In genomic region chr22:38165929-38166593, GRCh38 we compare ENCODE assay signal across 25 cellular contexts. TPM values are rescaled to one million over a fixed set of nuclear protein-coding genes. Genes with fewer than 3 reads are reported as not detected.
DNase-seq lines count a peak whose midpoint lies in the region; ATAC-seq, FAIRE-seq and TF ChIP-seq lines count a peak whose summit lies in the region.
"Had no signal": no experiment of that assay in that cellular context is flagged by ENCODE, and none has a peak within 500 bp of the region (broad histone marks: within the 10 kb centered on the region; RNA-seq: fewer than 3 reads in every experiment).

No MANE protein-coding gene starts in this region.

- ATAC-seq in GM12878: no peak
- ATAC-seq in gastrocnemius medialis: no peak
- no peak for ATAC-seq in GM21390 (IDR thresholded peaks at IDR 0.05; ENCODE audit: unreplicated experiment)
- ATAC-seq: SK-N-SH treated with all-trans-retinoic acid at 6 μM for 48 hours, T-helper 17 cell had no signal

- H3K4me1 ChIP-seq in right atrium auricular region: peaks cover 0 to 48% of the 10 kb centered on the region in 2 donors
- H3K4me1 ChIP-seq in GM12878 (ENCODE audit: control insufficient read depth, insufficient read depth, low read length): peaks cover 20% of the 10 kb centered on the region
- H3K4me1 ChIP-seq in kidney (ENCODE audit: control insufficient read depth in 1 of 2, insufficient read depth in 1 of 2, low read depth in 1 of 2, low read length in 2 of 2): peaks cover 0 to 10% of the 10 kb centered on the region in 2 donors
- H3K4me1 ChIP-seq in gastrocnemius medialis: peaks cover 25 to 34% of the 10 kb centered on the region in 2 donors
- no peaks in the 10 kb centered on the region for H3K4me1 ChIP-seq in colonic mucosa
- H3K4me1 ChIP-seq: neural progenitor cell had no signal

- no peak overlapping the region for H3K4me2 ChIP-seq in GM12878 (ENCODE audit: control insufficient read depth, insufficient read depth)
- H3K4me2 ChIP-seq: neural progenitor cell had no signal

- intact Hi-C loops in cardiac septum (cut with DNase I): no loop called here
- intact Hi-C loops in GM12878 (cut with micrococcal nuclease; ENCODE audit: unreplicated experiment): no loop called here
- intact Hi-C loops in kidney (cut with DNase I): no loop called here
- intact Hi-C loops in gastrocnemius medialis (cut with DNase I; ENCODE audit: low total_unique reads): loop anchor here (2.0 kb wide), 1 partner anchor 97 kb away; no protein-coding TSS in a partner anchor
- intact Hi-C loops in colonic mucosa (cut with DNase I): no loop called here

- no peak overlapping the region for H3K27ac ChIP-seq in right atrium auricular region
- no peak overlapping the region for H3K27ac ChIP-seq in GM12878 (ENCODE audit: control insufficient read depth, insufficient read depth)
- no peak overlapping the region for H3K27ac ChIP-seq in kidney (ENCODE audit: low read depth in 2 of 2, low read length in 2 of 2)
- H3K27ac ChIP-seq in gastrocnemius medialis: peak overlapping the region; percentile 52 to 97 (median 92)
- no peak overlapping the region for H3K27ac ChIP-seq in colonic mucosa
- H3K27ac ChIP-seq: left ventricle myocardium inferior, neural progenitor cell, transverse colon had no signal

- H3K27me3 ChIP-seq in right atrium auricular region: no peaks in the 10 kb centered on the region
- no peaks in the 10 kb centered on the region for H3K27me3 ChIP-seq in GM12878 (replicated peaks in 1 of 2; ENCODE audit: control insufficient read depth in 2 of 2, insufficient read depth in 2 of 2, low read length in 1 of 2)
- H3K27me3 ChIP-seq in gastrocnemius medialis: no peaks in the 10 kb centered on the region
- no peaks in the 10 kb centered on the region for H3K27me3 ChIP-seq in colonic mucosa
- H3K27me3 ChIP-seq: neural progenitor cell, transverse colon had no signal

- TF ChIP-seq EP300 in GM12878 (IDR thresholded peaks at IDR 0.05; ENCODE audit: borderline replicate concordance in 1 of 2, control insufficient read depth in 1 of 2, low read depth in 2 of 2, low read length in 2 of 2): no peak

- POLR2A ChIA-PET in GM12878 (lab: Charles Lee): no interaction called here

- peaks cover 13% of the 10 kb centered on the region for H3K36me3 Mint-ChIP-seq in endothelial cell (ENCODE audit: low read depth, unreplicated experiment)

- in situ Hi-C loops in GM12878 (cut with MboI): no loop called here
- in situ Hi-C loops in gastrocnemius medialis (cut with MboI; ENCODE audit: low sequenced_read_pairs in 4 of 4): loop anchor here in 1 of 4 donors (10.0 kb wide), 1 partner anchor 51 kb away; the partner anchor contains the start of gene BAIAP2L2

- CTCF ChIA-PET in GM12878 (lab: Yijun Ruan, JAX): interaction anchor here (1.4 kb wide), 1 partner anchor 10 kb away, joined by 4 read pairs; no protein-coding TSS in a partner anchor

- SMC1A ChIA-PET in GM12878 (lab: Charles Lee; ENCODE audit: uncharacterized antibody, unreplicated experiment): interaction anchor here (0.6 to 1.6 kb wide), 3 partner anchors 11 to 212 kb away, joined by 3 to 4 read pairs (median 3); no protein-coding TSS in a partner anchor

- H3K9me3 ChIP-seq in right atrium auricular region (no peaks in the 10 kb centered on the region), GM12878 (replicated peaks; ENCODE audit: control insufficient read depth, insufficient read depth, low read length) (peaks cover 2% of the 10 kb centered on the region; the same call in 1 of the 3 replicates), kidney (ENCODE audit: control insufficient read depth in 1 of 2, low read length in 2 of 2) (no peaks in the 10 kb centered on the region), gastrocnemius medialis (no peaks in the 10 kb centered on the region), colonic mucosa (no peaks in the 10 kb centered on the region)
- H3K9me3 ChIP-seq: left ventricle myocardium inferior, transverse colon had no signal

- peaks cover 12% of the 10 kb centered on the region for H3K27me3 Mint-ChIP-seq in endothelial cell (ENCODE audit: unreplicated experiment)
- H3K27me3 Mint-ChIP-seq: activated CD4-positive, alpha-beta memory T cell treated with anti-CD3 and anti-CD28 coated beads, Interleukin-2, amount 10 ng/mL, durations not matched to agents 7 days and 5 days; activated naive CD8-positive, alpha-beta T cell; CD4-positive, alpha-beta memory T cell; IgD-negative memory B cell; T-helper 17 cell had no signal

- no TSS peak for BruUV-seq in GM12878 (replicated peaks; lab: Mats Ljungman, UMichigan)

- H3K4me3 ChIP-seq in right atrium auricular region: no peak overlapping the region
- H3K4me3 ChIP-seq in GM12878: no peak overlapping the region
- H3K4me3 ChIP-seq in kidney (ENCODE audit: low read length in 2 of 2): no peak overlapping the region
- H3K4me3 ChIP-seq in gastrocnemius medialis: no peak overlapping the region
- no peak overlapping the region for H3K4me3 ChIP-seq in colonic mucosa
- H3K4me3 ChIP-seq: left ventricle myocardium inferior, neural progenitor cell, transverse colon had no signal

- H3K79me2 ChIP-seq in GM12878 (ENCODE audit: control insufficient read depth, insufficient read depth, low read length): no peaks in the 10 kb centered on the region; the same call in 1 of the 2 replicates

- H3K9ac ChIP-seq in GM12878 (ENCODE audit: control insufficient read depth, insufficient read depth, low read length) (no peak overlapping the region), kidney (ENCODE audit: low read length in 2 of 2) (no peak overlapping the region), colonic mucosa (ENCODE audit: low read depth in 2 of 2, low read length in 2 of 2) (no peak overlapping the region)
- H3K9ac ChIP-seq: neural progenitor cell had no signal

- H3K27ac Mint-ChIP-seq in endothelial cell (ENCODE audit: unreplicated experiment): no peak overlapping the region
- H3K27ac Mint-ChIP-seq: activated CD4-positive, alpha-beta memory T cell treated with anti-CD3 and anti-CD28 coated beads, Interleukin-2, amount 10 ng/mL, durations not matched to agents 7 days and 5 days; activated naive CD8-positive, alpha-beta T cell; IgD-negative memory B cell; neural progenitor cell; T-helper 17 cell had no signal

- H2AFZ ChIP-seq in GM12878 (ENCODE audit: control insufficient read depth, low read depth, low read length): no peak overlapping the region
- H2AFZ ChIP-seq: neural progenitor cell had no signal

- H3K4me3 Mint-ChIP-seq in endothelial cell (ENCODE audit: unreplicated experiment): no peak overlapping the region
- H3K4me3 Mint-ChIP-seq: activated CD4-positive, alpha-beta memory T cell treated with anti-CD3 and anti-CD28 coated beads, Interleukin-2, amount 10 ng/mL, durations not matched to agents 7 days and 5 days; activated naive CD8-positive, alpha-beta T cell; CD4-positive, alpha-beta memory T cell; IgD-negative memory B cell; neural progenitor cell; T-helper 17 cell had no signal

- H3K36me3 ChIP-seq in right atrium auricular region (no peaks in the 10 kb centered on the region), GM12878 (ENCODE audit: control insufficient read depth in 2 of 2, insufficient read depth in 2 of 2, low read length in 1 of 2) (peaks cover 4 to 7% of the 10 kb centered on the region in 2 experiments; a peak in 3 of 4 replicates), kidney (ENCODE audit: control insufficient read depth in 1 of 2, insufficient read depth in 2 of 2, low read length in 2 of 2) (peaks cover 0 to 4% of the 10 kb centered on the region in 2 donors), gastrocnemius medialis (peaks cover 0 to 6% of the 10 kb centered on the region in 2 donors), colonic mucosa (no peaks in the 10 kb centered on the region)
- H3K36me3 ChIP-seq: neural progenitor cell, transverse colon had no signal

- TF ChIP-seq CTCF in right atrium auricular region (IDR thresholded peaks at IDR 0.05) (no peak), GM12878 (IDR thresholded peaks at IDR 0.05 in 2 of 3, conservative IDR thresholded peaks at IDR 0.05 in 1 of 3; ENCODE audit: control insufficient read depth in 2 of 3, extremely low read depth in 1 of 3, insufficient read depth in 1 of 3, low read depth in 3 of 3, low read length in 3 of 3) (no peak), kidney (IDR thresholded peaks at IDR 0.05; ENCODE audit: borderline replicate concordance, extremely low read depth, insufficient read depth) (no peak), gastrocnemius medialis (IDR thresholded peaks at IDR 0.05 in 4 of 5, conservative IDR thresholded peaks at IDR 0.05 in 1 of 5) (no peak), endothelial cell (IDR thresholded peaks at IDR 0.05; ENCODE audit: unreplicated experiment) (no peak), colonic mucosa (IDR thresholded peaks at IDR 0.05) (no peak)

- RAD21 ChIA-PET in GM12878 (lab: Charles Lee; ENCODE audit: unreplicated experiment): no interaction called here

- no peak for TF ChIP-seq RAD21 in GM12878 (IDR thresholded peaks at IDR 0.05; ENCODE audit: insufficient read depth, low read depth, low read length)

- no peaks in the 10 kb centered on the region for H4K20me1 ChIP-seq in GM12878 (ENCODE audit: control insufficient read depth, insufficient read depth)

- FAIRE-seq in GM12878 (lab: Jason Lieb, UNC): no peak
- FAIRE-seq in kidney (lab: Jason Lieb, UNC): no peak

- no peak for TF ChIP-seq POLR2A in GM12878 (IDR thresholded peaks at IDR 0.05; ENCODE audit: low read depth, low read length)
- no peak for TF ChIP-seq POLR2A in gastrocnemius medialis (IDR thresholded peaks at IDR 0.05)

- 83% methylated on average over 12 of the region's 13 CpGs for WGBS in GM12878 (ENCODE audit: insufficient coverage, insufficient replicate concordance, low lambda C conversion rate, missing lambda C conversion rate)

- H3K4me1 Mint-ChIP-seq in endothelial cell (ENCODE audit: unreplicated experiment): peaks cover 3% of the 10 kb centered on the region

- DNase-seq in cardiac septum (ENCODE audit: low spot score): peak; percentile 58
- DNase-seq in right atrium auricular region (ENCODE audit: low spot score): no peak
- no peak for DNase-seq in GM12878 (ENCODE audit: low read depth, low spot score)
- DNase-seq in kidney: peak; percentile 63
- no peak for DNase-seq in gastrocnemius medialis
- no peak for DNase-seq in endothelial cell (ENCODE audit: low spot score)
- no peak for DNase-seq in colonic mucosa
- DNase-seq: activated CD4-positive, alpha-beta memory T cell treated with anti-CD3 and anti-CD28 coated beads, Interleukin-2, amount 10 ng/mL, durations not matched to agents 7 days and 5 days; activated CD4-positive, CD25-positive, alpha-beta regulatory T cell treated with anti-CD3 and anti-CD28 coated beads, Interleukin-2, amount 50 U/mL, for 72 hours; activated CD8-positive, alpha-beta memory T cell treated with anti-CD3 and anti-CD28 coated beads, Interleukin-2, amount 50 U/mL, for 4 hours; CD4-positive, alpha-beta memory T cell; hypothalamus; left ventricle myocardium inferior; NCI-H1048; NCI-H1694; NCI-H446; OCI-M1; stimulated activated CD4-positive, alpha-beta T cell treated with anti-CD3 and anti-CD28 coated beads, Interleukin-4, amount 100 ng/mL, for 4 hours; T-helper 17 cell; transverse colon had no signal

- no peaks in the 10 kb centered on the region for H3K9me3 Mint-ChIP-seq in endothelial cell (ENCODE audit: unreplicated experiment)
- H3K9me3 Mint-ChIP-seq: activated CD4-positive, alpha-beta memory T cell treated with anti-CD3 and anti-CD28 coated beads, Interleukin-2, amount 10 ng/mL, durations not matched to agents 7 days and 5 days; CD4-positive, alpha-beta memory T cell; IgD-negative memory B cell; neural progenitor cell had no signal

RNA-seq across cellular contexts. Expression of gene PLA2G6, which starts 15.6 kb away (rescaled TPM):
- total RNA-seq in cardiac septum: 12.5 TPM
- 10 to 100 TPM in 1 of 2 donors, 1 to 10 TPM in 1; 9.0 to 15.6 TPM for total RNA-seq in right atrium auricular region
- total RNA-seq in GM12878 (2013; cell fraction: nucleolus; rRNA removed): 187 and 240 TPM in 2 replicates
- total RNA-seq in GM12878 (2014; rRNA removed): 17.3 and 20.3 TPM in 2 replicates
- total RNA-seq in GM12878 (2014; rRNA removed; fragmentation: Illumina TruSeq; extraction: Trizol): 11.7 and 13.5 TPM in 2 replicates
- 16.7 and 23.2 TPM in 2 replicates for total RNA-seq in GM12878 (2021)
- polyA plus RNA-seq in GM12878 (2011; ENCODE audit: low read depth): 14.0 TPM
- 25.3 and 42.2 TPM in 2 replicates for polyA plus RNA-seq in GM12878 (2011; rRNA removed)
- polyA plus RNA-seq in GM12878 (2011; cell fraction: cytosol; rRNA removed): 37.1 and 42.6 TPM in 2 replicates
- polyA plus RNA-seq in GM12878 (2011; cell fraction: nucleus; rRNA removed): 377 and 471 TPM in 2 replicates
- 37.9 and 41.3 TPM in 2 replicates for polyA plus RNA-seq in GM12878 (2012)
- 14.2 and 18.9 TPM in 2 replicates for polyA plus RNA-seq in GM12878 (2014; fragmentation: Illumina TruSeq; extraction: Trizol)
- under 1 TPM; 0.15 to 0.27 TPM for polyA plus RNA-seq in GM12878 (2014; fragmentation: Nextera tagmentation; extraction: Ambion mirVana)
- polyA plus RNA-seq in GM12878 (2014; rRNA removed): 28.1 and 30.7 TPM in 2 replicates
- 10 to 100 TPM; 10.0 to 12.6 TPM for polyA plus RNA-seq in GM12878 (2016; fragmentation: Nextera tagmentation; extraction: Ambion mirVana)
- 69.2 and 114 TPM in 2 replicates for polyA minus RNA-seq in GM12878 (2011; rRNA and poly(A)+ RNA removed)
- polyA minus RNA-seq in GM12878 (2011; cell fraction: cytosol; rRNA and poly(A)+ RNA removed): 15.9 and 17.0 TPM in 2 replicates
- 122 and 142 TPM in 2 replicates for polyA minus RNA-seq in GM12878 (2011; cell fraction: nucleus; rRNA and poly(A)+ RNA removed)
- 61.6 TPM for total RNA-seq in kidney
- polyA plus RNA-seq in kidney (ENCODE audit: insufficient read depth, low read depth, low replicate concordance): 26.6 TPM
- 10 to 100 TPM in 2 of 4 donors, 1 to 10 TPM in 2; 9.1 to 19.5 (median 12.1) TPM for total RNA-seq in gastrocnemius medialis
- 22.5 TPM for total RNA-seq in endothelial cell (ENCODE audit: unreplicated experiment)
- 10 to 100 TPM; 24.1 to 38.5 TPM for total RNA-seq in colonic mucosa

RNA-seq across cellular contexts. Expression of gene MAFF, which starts 35.7 kb away (rescaled TPM):
- total RNA-seq in cardiac septum: 9.8 TPM
- total RNA-seq in right atrium auricular region: 10 to 100 TPM; 24.8 to 43.5 TPM
- 6.2 and 10.1 TPM in 2 replicates for total RNA-seq in GM12878 (2013; cell fraction: nucleolus; rRNA removed)
- 1.0 and 1.1 TPM in 2 replicates for total RNA-seq in GM12878 (2014; rRNA removed)
- total RNA-seq in GM12878 (2014; rRNA removed; fragmentation: Illumina TruSeq; extraction: Trizol): 0.54 and 0.88 TPM in 2 replicates
- total RNA-seq in GM12878 (2021): 0.87 and 1.4 TPM in 2 replicates
- 0.91 TPM for polyA plus RNA-seq in GM12878 (2011; ENCODE audit: low read depth)
- polyA plus RNA-seq in GM12878 (2011; rRNA removed): 1.9 and 2.3 TPM in 2 replicates
- polyA plus RNA-seq in GM12878 (2011; cell fraction: cytosol; rRNA removed): 2.7 and 3.2 TPM in 2 replicates
- 1.8 TPM in 2 replicates for polyA plus RNA-seq in GM12878 (2011; cell fraction: nucleus; rRNA removed)
- polyA plus RNA-seq in GM12878 (2012): 2.4 and 4.9 TPM in 2 replicates
- polyA plus RNA-seq in GM12878 (2014; fragmentation: Illumina TruSeq; extraction: Trizol): 0.57 and 0.81 TPM in 2 replicates
- under 1 TPM in 1 of 2 experiments, not detected in 1; 0.22 TPM for polyA plus RNA-seq in GM12878 (2014; fragmentation: Nextera tagmentation; extraction: Ambion mirVana)
- polyA plus RNA-seq in GM12878 (2014; rRNA removed): 1.0 and 1.3 TPM in 2 replicates
- under 1 TPM; 0.32 to 0.78 TPM for polyA plus RNA-seq in GM12878 (2016; fragmentation: Nextera tagmentation; extraction: Ambion mirVana)
- 0.80 and 1.8 TPM in 2 replicates for polyA minus RNA-seq in GM12878 (2011; rRNA and poly(A)+ RNA removed)
- 0.62 and 2.9 TPM in 2 replicates for polyA minus RNA-seq in GM12878 (2011; cell fraction: cytosol; rRNA and poly(A)+ RNA removed)
- 2.2 and 2.4 TPM in 2 replicates for polyA minus RNA-seq in GM12878 (2011; cell fraction: nucleus; rRNA and poly(A)+ RNA removed)
- 23.4 TPM for total RNA-seq in kidney
- 2.2 TPM for polyA plus RNA-seq in kidney (ENCODE audit: insufficient read depth, low read depth, low replicate concordance)
- total RNA-seq in gastrocnemius medialis: 100 to 1,000 TPM in 1 of 4 donors, 10 to 100 TPM in 3; 19.3 to 448 (median 33.4) TPM
- 3.5 TPM for total RNA-seq in endothelial cell (ENCODE audit: unreplicated experiment)
- total RNA-seq in colonic mucosa: 10 to 100 TPM in 1 of 2 donors, 1 to 10 TPM in 1; 5.2 to 41.7 TPM

RNA-seq across cellular contexts. Expression of gene BAIAP2L2, which starts 55.6 kb away (rescaled TPM):
- total RNA-seq in cardiac septum (0.24 TPM), right atrium auricular region (under 1 TPM in 1 of 2 donors, not detected in 1; 0.63 TPM), GM12878 (2014; rRNA removed) (0.11 TPM in 1 of 2 replicates, not detected in the other), GM12878 (2014; rRNA removed; fragmentation: Illumina TruSeq; extraction: Trizol) (not detected in 2 replicates), GM12878 (2021) (0.08 and 0.38 TPM in 2 replicates), kidney (9.7 TPM), gastrocnemius medialis (1 to 10 TPM in 1 of 4 donors, under 1 TPM in 2, not detected in 1; 0.16 to 1.7 (median 0.72) TPM), endothelial cell (ENCODE audit: unreplicated experiment) (0.77 TPM), colonic mucosa (10 to 100 TPM; 59.1 to 76.6 TPM)
- 0.37 TPM in 1 of 2 replicates, not detected in the other for total RNA-seq in GM12878 (2013; cell fraction: nucleolus; rRNA removed)
- 0.12 TPM for polyA plus RNA-seq in GM12878 (2011; ENCODE audit: low read depth)
- polyA plus RNA-seq in GM12878 (2011; rRNA removed) (0.04 and 0.08 TPM in 2 replicates), GM12878 (2014; fragmentation: Illumina TruSeq; extraction: Trizol) (not detected in 2 replicates), GM12878 (2014; fragmentation: Nextera tagmentation; extraction: Ambion mirVana) (not detected), GM12878 (2014; rRNA removed) (0.17 and 0.48 TPM in 2 replicates), GM12878 (2016; fragmentation: Nextera tagmentation; extraction: Ambion mirVana) (under 1 TPM in 1 of 2 experiments, not detected in 1; 0.11 TPM), kidney (ENCODE audit: insufficient read depth, low read depth, low replicate concordance) (27.8 TPM)
- polyA plus RNA-seq in GM12878 (2011; cell fraction: cytosol; rRNA removed): 0.04 and 0.12 TPM in 2 replicates
- polyA plus RNA-seq in GM12878 (2011; cell fraction: nucleus; rRNA removed): 1.0 and 1.1 TPM in 2 replicates
- polyA plus RNA-seq in GM12878 (2012): 0.51 and 0.70 TPM in 2 replicates
- not detected in 2 replicates for polyA minus RNA-seq in GM12878 (2011; rRNA and poly(A)+ RNA removed)
- polyA minus RNA-seq in GM12878 (2011; cell fraction: cytosol; rRNA and poly(A)+ RNA removed): not detected in 2 replicates
- polyA minus RNA-seq in GM12878 (2011; cell fraction: nucleus; rRNA and poly(A)+ RNA removed): not detected in 2 replicates
- polyA plus RNA-seq: CD4-positive, alpha-beta memory T cell; IgD-negative memory B cell had no signal

Comparison
In these comparisons a context has a peak if more than half of its experiments do, and no peak if none do; other contexts are left out.
1. DNase-seq: peak in cardiac septum (single experiment) and kidney (single experiment); none in right atrium auricular region (single experiment), GM12878 (single experiment), gastrocnemius medialis (0 of 2), endothelial cell (single experiment) and colonic mucosa (single experiment).
2. H3K27ac ChIP-seq: peak in gastrocnemius medialis (4 of 4); none in right atrium auricular region (0 of 2), GM12878 (single experiment), kidney (0 of 2) and colonic mucosa (single experiment).